13 cellular contexts compared by ENCODE assay signal in the genomic region with DNA sequence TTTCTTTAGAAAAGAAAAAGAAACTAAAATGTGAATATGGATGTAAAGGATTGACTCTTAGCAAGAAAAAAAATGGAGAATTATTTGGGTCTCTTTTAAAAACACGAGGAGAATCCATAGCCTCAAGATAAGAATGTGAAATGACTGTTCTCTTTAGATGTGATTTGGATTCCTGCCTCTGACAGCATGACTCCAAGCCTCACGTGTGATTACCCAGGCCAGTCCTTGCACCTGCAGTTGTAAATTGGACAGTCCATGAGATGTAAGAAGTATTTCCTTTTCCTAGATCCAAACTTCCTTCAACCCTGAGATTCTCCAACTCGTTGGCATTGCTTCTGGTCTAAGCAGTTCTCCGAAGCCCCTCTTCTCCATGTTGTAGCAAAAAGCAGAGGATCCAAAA.
"Had no signal": no experiment of that assay in that cellular context is flagged by ENCODE, and none has a peak within 500 bp of the region (broad histone marks: within the 10 kb centered on the region; RNA-seq: fewer than 3 reads in every experiment).

No MANE protein-coding gene starts in this region.

- ATAC-seq: heart left ventricle had no signal

- H3K36me3 Mint-ChIP-seq: activated naive CD8-positive, alpha-beta T cell treated with anti-CD3 and anti-CD28 coated beads for 36 hours had no signal

- H3K27ac ChIP-seq: ovary had no signal

- H3K9me3 ChIP-seq: heart left ventricle, ovary, transverse colon had no signal

- H3K4me3 Mint-ChIP-seq: activated CD4-positive, alpha-beta memory T cell treated with anti-CD3 and anti-CD28 coated beads, Interleukin-2, amount 10 ng/mL, durations not matched to agents 7 days and 5 days; activated naive CD8-positive, alpha-beta T cell treated with anti-CD3 and anti-CD28 coated beads for 36 hours; nephron had no signal

- DNase-seq: activated CD4-positive, alpha-beta memory T cell treated with anti-CD3 and anti-CD28 coated beads, Interleukin-2, amount 10 ng/mL, durations not matched to agents 7 days and 5 days; activated gamma-delta T cell; activated naive CD8-positive, alpha-beta T cell treated with anti-CD3 and anti-CD28 coated beads for 36 hours; activated T-cell treated with anti-CD3 and anti-CD28 coated beads, Interleukin-2, amount 50 U/mL, for 48 hours; effector CD4-positive, alpha-beta T cell; foreskin melanocyte; heart left ventricle; ovary; retina; small intestine; SW 1271; transverse colon had no signal

- H3K27me3 ChIP-seq: heart left ventricle, ovary, transverse colon had no signal

- H3K27ac Mint-ChIP-seq: activated CD4-positive, alpha-beta memory T cell treated with anti-CD3 and anti-CD28 coated beads, Interleukin-2, amount 10 ng/mL, durations not matched to agents 7 days and 5 days; activated naive CD8-positive, alpha-beta T cell treated with anti-CD3 and anti-CD28 coated beads for 36 hours; nephron had no signal

- H3K27me3 Mint-ChIP-seq: activated naive CD8-positive, alpha-beta T cell treated with anti-CD3 and anti-CD28 coated beads for 36 hours had no signal

- H3K4me3 ChIP-seq: heart left ventricle, ovary, transverse colon had no signal

- H3K4me1 Mint-ChIP-seq: activated CD4-positive, alpha-beta memory T cell treated with anti-CD3 and anti-CD28 coated beads, Interleukin-2, amount 10 ng/mL, durations not matched to agents 7 days and 5 days; activated naive CD8-positive, alpha-beta T cell treated with anti-CD3 and anti-CD28 coated beads for 36 hours; nephron had no signal

- H3K36me3 ChIP-seq: ovary, transverse colon had no signal
